Comparison of ENCODE assay signal across 8 cellular contexts in genomic region chr6:168600381-168600780, GRCh38.
"Had no signal": no experiment of that assay in that cellular context is flagged by ENCODE, and none has a peak within 500 bp of the region (broad histone marks: within the 10 kb centered on the region; RNA-seq: fewer than 3 reads in every experiment).

No MANE protein-coding gene starts in this region.

- ATAC-seq: HCT116 had no signal

- H3K4me3 Mint-ChIP-seq: HFFc6 had no signal

- H3K4me1 ChIP-seq: HAP-1 had no signal

- H3K27ac Mint-ChIP-seq: HFFc6 had no signal

- H3K9me3 ChIP-seq: HAP-1 had no signal

- H3K27ac ChIP-seq: GM23248 had no signal

- DNase-seq: GM23248, GOT3, H7, HFFc6, IMR-90 had no signal

- H3K36me3 ChIP-seq: HAP-1 had no signal

- H3K4me3 ChIP-seq: GM23248, HAP-1, K562 had no signal
